In genomic region chr3:13272831-13273603, GRCh38 we compare ENCODE assay signal across 1 cellular context.
TF ChIP-seq lines count a peak whose summit lies in the region.

No MANE protein-coding gene starts in this region.

TF ChIP-seq in GM23338, 12 proteins besides CTCF, POLR2A, EP300 and RAD21 (continued from another document):
- no peak for TF ChIP-seq ZNF462 (CRISPR knock-in tag; IDR thresholded peaks at IDR 0.05)
